15 cellular contexts compared by ENCODE assay signal in genomic region chr2:194619368-194619767, GRCh38.
"Had no signal": no experiment of that assay in that cellular context is flagged by ENCODE, and none has a peak within 500 bp of the region (broad histone marks: within the 10 kb centered on the region; RNA-seq: fewer than 3 reads in every experiment).

No MANE protein-coding gene starts in this region.

- DNase-seq: cortex of kidney; effector memory CD4-positive, alpha-beta T cell; kidney; mesendoderm; naive thymus-derived CD4-positive, alpha-beta T cell; nephron progenitor cell; retina; right lobe of liver; stimulated activated CD4-positive, alpha-beta T cell treated with anti-CD3 and anti-CD28 coated beads, Interleukin-4, amount 100 ng/mL, for 1 hour; stimulated activated CD8-positive, alpha-beta memory T cell treated with anti-CD3 and anti-CD28 coated beads, Interleukin-4, amount 100 ng/mL, for 48 hours; stimulated activated naive CD8-positive, alpha-beta T cell treated with anti-CD3 and anti-CD28 coated beads, Interleukin-15, Interleukin-2, amounts not matched to agents 100 U/mL and 50 U/mL, for 24 hours; thyroid gland; upper lobe of left lung had no signal

- ATAC-seq: gastroesophageal sphincter; naive thymus-derived CD4-positive, alpha-beta T cell; right lobe of liver; stimulated activated effector memory CD8-positive, alpha-beta T cell treated with anti-CD3 and anti-CD28 coated beads, Interleukin-12 subunit alpha, Interleukin-12 subunit beta, amount 100 ng/mL, for 72 hours; stimulated activated naive CD8-positive, alpha-beta T cell treated with anti-CD3 and anti-CD28 coated beads, Interleukin-15, Interleukin-2, amounts not matched to agents 100 U/mL and 50 U/mL, for 24 hours had no signal
